ENCODE assay signal across 27 cellular contexts in the genomic region with DNA sequence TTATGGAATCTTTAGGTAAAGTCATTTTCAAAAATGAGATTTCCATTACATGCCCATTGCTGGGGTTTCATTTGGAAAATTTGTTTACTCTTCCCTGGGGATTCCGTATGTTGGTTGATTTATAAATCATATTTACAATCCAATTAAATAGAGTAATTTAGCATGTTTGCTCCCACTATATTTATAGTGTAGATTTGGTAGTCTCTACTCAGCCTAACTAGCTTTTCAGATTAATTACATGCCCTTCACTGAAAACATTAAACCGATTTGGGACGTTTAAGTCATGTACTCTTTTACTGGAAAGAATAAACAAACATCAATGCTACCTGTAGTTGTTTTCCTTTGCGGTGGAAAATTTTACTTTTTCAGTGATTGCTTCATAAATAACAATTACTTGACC. TPM values are rescaled to one million over a fixed set of nuclear protein-coding genes. Genes with fewer than 3 reads are reported as not detected.
DNase-seq lines count a peak whose midpoint lies in the region; ATAC-seq and TF ChIP-seq lines count a peak whose summit lies in the region.
"Had no signal": no experiment of that assay in that cellular context is flagged by ENCODE, and none has a peak within 500 bp of the region (broad histone marks: within the 10 kb centered on the region; RNA-seq: fewer than 3 reads in every experiment).

No MANE protein-coding gene starts in this region.

- H3K4me1 ChIP-seq in HEK293 (ENCODE audit: control insufficient read depth, insufficient read depth, low read length) (peaks cover 9% of the 10 kb centered on the region), parathyroid adenoma (no peaks in the 10 kb centered on the region)

- POLR2A ChIA-PET in HEK293 (lab: Yijun Ruan, JAX), result no interaction called here

- CTCF ChIA-PET in HEK293 (lab: Yijun Ruan, JAX), result no interaction called here

- H3K27ac ChIP-seq in HEK293 (ENCODE audit: extremely low read depth, low read depth, low read length), result no peak overlapping the region
- peak overlapping the region; percentile 75 for H3K27ac ChIP-seq in parathyroid adenoma
- H3K27ac ChIP-seq: BLaER1 treated with 17β-estradiol and CSF1 and Interleukin-3, amounts not matched to agents 10 nM and 100 nM; RWPE1 had no signal

- no peak overlapping the region for H2AFZ ChIP-seq in parathyroid adenoma

- ATAC-seq in GM18517 (IDR thresholded peaks at IDR 0.05; ENCODE audit: unreplicated experiment), result no peak
- ATAC-seq: GM12878, HCT116, K562, Panc1, T-cell had no signal

- peaks cover 18% of the 10 kb centered on the region for H3K79me2 ChIP-seq in parathyroid adenoma

- no peak overlapping the region for H3K9ac ChIP-seq in parathyroid adenoma
- H3K9ac ChIP-seq: BLaER1 treated with 17β-estradiol and CSF1 and Interleukin-3, amounts not matched to agents 10 nM and 100 nM had no signal

- H3K9me3 ChIP-seq in HEK293 (ENCODE audit: control insufficient read depth, insufficient read depth, low read depth, low read length) (no peaks in the 10 kb centered on the region), parathyroid adenoma (ENCODE audit: control insufficient read depth, low read length) (no peaks in the 10 kb centered on the region)

- H3K27me3 ChIP-seq in parathyroid adenoma (ENCODE audit: control insufficient read depth, insufficient read depth, low read length), result no peaks in the 10 kb centered on the region
- H3K27me3 ChIP-seq: BLaER1 treated with 17β-estradiol and CSF1 and Interleukin-3, amounts not matched to agents 10 nM and 100 nM had no signal

- H3K4me3 ChIP-seq in HEK293 (ENCODE audit: low read depth, low read length) (no peak overlapping the region), parathyroid adenoma (ENCODE audit: low read depth, low read length) (peak overlapping the region; percentile 52)
- H3K4me3 ChIP-seq: BLaER1 treated with 17β-estradiol and CSF1 and Interleukin-3, amounts not matched to agents 10 nM and 100 nM; GM12878; K562 had no signal

- H3K36me3 ChIP-seq in HEK293 (ENCODE audit: control insufficient read depth in 2 of 2, insufficient read depth in 1 of 2, low read length in 2 of 2) (peaks cover 10 to 13% of the 10 kb centered on the region in 2 experiments), parathyroid adenoma (ENCODE audit: control insufficient read depth, insufficient read depth, low read length) (peaks cover 3% of the 10 kb centered on the region)
- H3K36me3 ChIP-seq: BLaER1 treated with 17β-estradiol and CSF1 and Interleukin-3, amounts not matched to agents 10 nM and 100 nM had no signal

- DNase-seq in NCI-H1417 treated with DMSO at 0.1 percent for 48 hours (lab: John Stamatoyannopoulos, UW) (peak; percentile 87), NCI-H748 treated with DMSO at 0.1 percent for 48 hours (lab: John Stamatoyannopoulos, UW) (peak; percentile 76), MV-4-11 (lab: John Stamatoyannopoulos, UW) (no peak), posterior vena cava (ENCODE audit: low spot score) (no peak)
- DNase-seq: AML-193; CD4-positive, alpha-beta T cell; DMS53; EL; GDM1; Kasumi-1; NCI-H1694 treated with DMSO at 0.1 percent for 48 hours; NCI-H2171; NCI-H226; NCI-H510A treated with DMSO at 0.1 percent for 48 hours; SHP77; T-cell had no signal

- H3K4me2 ChIP-seq in parathyroid adenoma (ENCODE audit: low read length), result peak overlapping the region; percentile 72
- H3K4me2 ChIP-seq: BLaER1 treated with 17β-estradiol and CSF1 and Interleukin-3, amounts not matched to agents 10 nM and 100 nM had no signal

- intact Hi-C loops in posterior vena cava (cut with DNase I), result no loop called here

- TF ChIP-seq CTCF in HEK293 (tag by site-specific recombination; IDR thresholded peaks at IDR 0.05), result no peak
- no peak for TF ChIP-seq CTCF in parathyroid adenoma (IDR thresholded peaks at IDR 0.05)

TF ChIP-seq in HEK293, 187 proteins besides CTCF, POLR2A, EP300 and RAD21 (continues in another document):
- TF ChIP-seq ZNF555 (tag by site-specific recombination; conservative IDR thresholded peaks at IDR 0.05), result no peak
- no peak for TF ChIP-seq ZNF214 (tag by site-specific recombination; IDR thresholded peaks at IDR 0.05; ENCODE audit: borderline replicate concordance)
- TF ChIP-seq MYNN (tag by site-specific recombination; IDR thresholded peaks at IDR 0.05; ENCODE audit: borderline replicate concordance), result no peak
- TF ChIP-seq ZNF670 (tag by site-specific recombination; IDR thresholded peaks at IDR 0.05; ENCODE audit: low read depth), result no peak
- no peak for TF ChIP-seq KLF10 (tag by site-specific recombination; IDR thresholded peaks at IDR 0.05)
- no peak for TF ChIP-seq ZNF266 (tag by site-specific recombination; IDR thresholded peaks at IDR 0.05; ENCODE audit: low read depth)
- TF ChIP-seq KLF7 (tag by site-specific recombination; IDR thresholded peaks at IDR 0.05; ENCODE audit: borderline replicate concordance), result no peak
- TF ChIP-seq, protein P1, sequence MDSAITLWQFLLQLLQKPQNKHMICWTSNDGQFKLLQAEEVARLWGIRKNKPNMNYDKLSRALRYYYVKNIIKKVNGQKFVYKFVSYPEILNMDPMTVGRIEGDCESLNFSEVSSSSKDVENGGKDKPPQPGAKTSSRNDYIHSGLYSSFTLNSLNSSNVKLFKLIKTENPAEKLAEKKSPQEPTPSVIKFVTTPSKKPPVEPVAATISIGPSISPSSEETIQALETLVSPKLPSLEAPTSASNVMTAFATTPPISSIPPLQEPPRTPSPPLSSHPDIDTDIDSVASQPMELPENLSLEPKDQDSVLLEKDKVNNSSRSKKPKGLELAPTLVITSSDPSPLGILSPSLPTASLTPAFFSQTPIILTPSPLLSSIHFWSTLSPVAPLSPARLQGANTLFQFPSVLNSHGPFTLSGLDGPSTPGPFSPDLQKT (IDR thresholded peaks at IDR 0.05; ENCODE audit: borderline replicate concordance, low read depth, low read length), result no peak
- TF ChIP-seq ZNF48 (tag by site-specific recombination; IDR thresholded peaks at IDR 0.05), result no peak
- 0 out of 2 replicates have a peak, but pooled peaks have one; percentile 14 for TF ChIP-seq ZNF596 (tag by site-specific recombination; IDR thresholded peaks at IDR 0.05)
- TF ChIP-seq ZNF529 (tag by site-specific recombination; IDR thresholded peaks at IDR 0.05; ENCODE audit: insufficient replicate concordance), result no peak
- no peak for TF ChIP-seq ZNF112 (tag by site-specific recombination; IDR thresholded peaks at IDR 0.05)
- no peak for TF ChIP-seq ZNF792 (tag by site-specific recombination; IDR thresholded peaks at IDR 0.05)
- no peak for TF ChIP-seq GFI1B (tag by site-specific recombination; IDR thresholded peaks at IDR 0.05)
- TF ChIP-seq ZNF501 (tag by site-specific recombination; IDR thresholded peaks at IDR 0.05), result no peak
- no peak for TF ChIP-seq ZNF174 (tag by site-specific recombination; IDR thresholded peaks at IDR 0.05)
- TF ChIP-seq HOXD13 (CRISPR knock-in tag; IDR thresholded peaks at IDR 0.05; ENCODE audit: borderline replicate concordance), result no peak
- TF ChIP-seq YY1 (tag by site-specific recombination; IDR thresholded peaks at IDR 0.05), result no peak
- TF ChIP-seq MEIS1 (CRISPR knock-in tag; IDR thresholded peaks at IDR 0.05; ENCODE audit: borderline replicate concordance), result no peak
- no peak for TF ChIP-seq ZNF311 (tag by site-specific recombination; IDR thresholded peaks at IDR 0.05; ENCODE audit: borderline replicate concordance)
- TF ChIP-seq, protein P2, sequence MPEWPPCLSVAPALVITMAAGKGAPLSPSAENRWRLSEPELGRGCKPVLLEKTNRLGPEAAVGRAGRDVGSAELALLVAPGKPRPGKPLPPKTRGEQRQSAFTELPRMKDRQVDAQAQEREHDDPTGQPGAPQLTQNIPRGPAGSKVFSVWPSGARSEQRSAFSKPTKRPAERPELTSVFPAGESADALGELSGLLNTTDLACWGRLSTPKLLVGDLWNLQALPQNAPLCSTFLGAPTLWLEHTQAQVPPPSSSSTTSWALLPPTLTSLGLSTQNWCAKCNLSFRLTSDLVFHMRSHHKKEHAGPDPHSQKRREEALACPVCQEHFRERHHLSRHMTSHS (tag by site-specific recombination; IDR thresholded peaks at IDR 0.05), result no peak
- TF ChIP-seq, protein P3, sequence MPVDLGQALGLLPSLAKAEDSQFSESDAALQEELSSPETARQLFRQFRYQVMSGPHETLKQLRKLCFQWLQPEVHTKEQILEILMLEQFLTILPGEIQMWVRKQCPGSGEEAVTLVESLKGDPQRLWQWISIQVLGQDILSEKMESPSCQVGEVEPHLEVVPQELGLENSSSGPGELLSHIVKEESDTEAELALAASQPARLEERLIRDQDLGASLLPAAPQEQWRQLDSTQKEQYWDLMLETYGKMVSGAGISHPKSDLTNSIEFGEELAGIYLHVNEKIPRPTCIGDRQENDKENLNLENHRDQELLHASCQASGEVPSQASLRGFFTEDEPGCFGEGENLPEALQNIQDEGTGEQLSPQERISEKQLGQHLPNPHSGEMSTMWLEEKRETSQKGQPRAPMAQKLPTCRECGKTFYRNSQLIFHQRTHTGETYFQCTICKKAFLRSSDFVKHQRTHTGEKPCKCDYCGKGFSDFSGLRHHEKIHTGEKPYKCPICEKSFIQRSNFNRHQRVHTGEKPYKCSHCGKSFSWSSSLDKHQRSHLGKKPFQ (tag by site-specific recombination; IDR thresholded peaks at IDR 0.05), result peak; percentile 36
- TF ChIP-seq, protein P4, sequence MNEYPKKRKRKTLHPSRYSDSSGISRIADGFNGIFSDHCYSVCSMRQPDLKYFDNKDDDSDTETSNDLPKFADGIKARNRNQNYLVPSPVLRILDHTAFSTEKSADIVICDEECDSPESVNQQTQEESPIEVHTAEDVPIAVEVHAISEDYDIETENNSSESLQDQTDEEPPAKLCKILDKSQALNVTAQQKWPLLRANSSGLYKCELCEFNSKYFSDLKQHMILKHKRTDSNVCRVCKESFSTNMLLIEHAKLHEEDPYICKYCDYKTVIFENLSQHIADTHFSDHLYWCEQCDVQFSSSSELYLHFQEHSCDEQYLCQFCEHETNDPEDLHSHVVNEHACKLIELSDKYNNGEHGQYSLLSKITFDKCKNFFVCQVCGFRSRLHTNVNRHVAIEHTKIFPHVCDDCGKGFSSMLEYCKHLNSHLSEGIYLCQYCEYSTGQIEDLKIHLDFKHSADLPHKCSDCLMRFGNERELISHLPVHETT (tag by site-specific recombination; IDR thresholded peaks at IDR 0.05), result no peak
- peak; percentile 46; the same call in 1 of the 2 replicates for TF ChIP-seq SCRT2 (tag by site-specific recombination; IDR thresholded peaks at IDR 0.05)
- no peak for TF ChIP-seq ZNF132 (tag by site-specific recombination; IDR thresholded peaks at IDR 0.05; ENCODE audit: borderline replicate concordance)
- no peak for TF ChIP-seq TRIM28 (IDR thresholded peaks at IDR 0.05; ENCODE audit: borderline replicate concordance, low read length)
- 0 out of 2 replicates have a peak, but pooled peaks have one; percentile 20 for TF ChIP-seq ZNF843 (tag by site-specific recombination; IDR thresholded peaks at IDR 0.05)
- no peak for TF ChIP-seq ZNF121 (tag by site-specific recombination; IDR thresholded peaks at IDR 0.05)
- no peak for TF ChIP-seq ZNF37A (tag by site-specific recombination; IDR thresholded peaks at IDR 0.05)

RNA-seq across cellular contexts. Expression of gene PAX9, which starts 10.4 kb away (rescaled TPM):
- total RNA-seq in posterior vena cava, result under 1 TPM in 1 of 2 donors, not detected in 1; 0.10 TPM
- total RNA-seq: CD4-positive, alpha-beta T cell; H1; T-helper 2 cell treated with Interferon-gamma antibody and Interleukin-4, amounts not matched to agents 100 ng/mL and 5 ng/mL, for 36 hours had no signal

Comparison
In these comparisons a context has a peak if more than half of its experiments do, and no peak if none do; other contexts are left out.
1. DNase-seq: peak in NCI-H1417 treated with DMSO at 0.1 percent for 48 hours (single experiment) and NCI-H748 treated with DMSO at 0.1 percent for 48 hours (single experiment); none in MV-4-11 (single experiment) and posterior vena cava (single experiment).